8 cellular contexts compared by ENCODE assay signal in genomic region chr10:101570764-101571572, GRCh38. TPM values are rescaled to one million over a fixed set of nuclear protein-coding genes. Genes with fewer than 3 reads are reported as not detected.
DNase-seq lines count a peak whose midpoint lies in the region; ATAC-seq and TF ChIP-seq lines count a peak whose summit lies in the region.

No MANE protein-coding gene starts in this region.

- peaks cover 35 to 45% of the 10 kb centered on the region in 2 experiments for H3K4me1 Mint-ChIP-seq in H9
- H3K4me1 Mint-ChIP-seq in activated naive CD8-positive, alpha-beta T cell treated with anti-CD3 and anti-CD28 coated beads, Interleukin-2, amount 50 U/mL, for 24 hours, result peaks cover 14% of the 10 kb centered on the region

- H2BK12ac ChIP-seq in H9 (ENCODE audit: insufficient read length, low read depth, low read length), result no peak overlapping the region

- H3K79me1 ChIP-seq in H9 (ENCODE audit: insufficient read depth, low read depth, low read length, poor library complexity, severe bottlenecking), result no peaks in the 10 kb centered on the region

- H3K23ac ChIP-seq in H9 (ENCODE audit: insufficient read length, low read depth, low read length), result no peak overlapping the region

- no peak for TF ChIP-seq EP300 in suprapubic skin (IDR thresholded peaks at IDR 0.05)

- H3K4me2 ChIP-seq in H9 (ENCODE audit: insufficient read depth, insufficient read length, low read length), result peak overlapping the region; percentile 82

- H4K5ac ChIP-seq in H9 (ENCODE audit: insufficient read length, low read depth, low read length), result no peak overlapping the region

- H2BK15ac ChIP-seq in H9 (ENCODE audit: low read depth, low read length), result no peak overlapping the region

- H3K9me3 ChIP-seq in H9 (ENCODE audit: control insufficient read depth, low read depth, low read length) (no peaks in the 10 kb centered on the region), iPS-20b (ENCODE audit: insufficient read depth, low read depth, low read length) (0 out of 2 replicates have a peak, but pooled peaks cover 7% of the 10 kb centered on the region), suprapubic skin (no peaks in the 10 kb centered on the region)

- H4K20me1 ChIP-seq in H9 (ENCODE audit: control insufficient read depth, insufficient read depth, insufficient read length), result no peaks in the 10 kb centered on the region

- peak overlapping the region; percentile 68 to 83 for H3K4me3 Mint-ChIP-seq in H9
- H3K4me3 Mint-ChIP-seq in activated naive CD8-positive, alpha-beta T cell treated with anti-CD3 and anti-CD28 coated beads, Interleukin-2, amount 50 U/mL, for 24 hours, result peak overlapping the region; percentile 40

- no peak overlapping the region for H3K14ac ChIP-seq in H9 (ENCODE audit: insufficient read depth, low read length)

- DNase-seq in H9, result no peak
- no peak for DNase-seq in activated naive CD8-positive, alpha-beta T cell treated with anti-CD3 and anti-CD28 coated beads, Interleukin-2, amount 50 U/mL, for 24 hours
- peak in 1 of 2 donors; percentile 68 for DNase-seq in suprapubic skin (ENCODE audit: low spot score in 2 of 2)
- DNase-seq in NCI-H187 treated with DMSO at 0.1 percent for 48 hours (lab: John Stamatoyannopoulos, UW), result no peak

- WGBS in H9 (ENCODE audit: extremely low coverage, insufficient read length, low lambda C conversion rate), result no CpG with 5 or more reads among the region's 22 CpGs
- WGBS in suprapubic skin, result 35% methylated on average over 18 of the region's 22 CpGs

- H3K36me3 Mint-ChIP-seq in H9 (ENCODE audit: insufficient read depth in 1 of 3, low read depth in 3 of 3), result no peaks in the 10 kb centered on the region; a peak in 1 of 7 replicates
- H3K36me3 Mint-ChIP-seq in activated naive CD8-positive, alpha-beta T cell treated with anti-CD3 and anti-CD28 coated beads, Interleukin-2, amount 50 U/mL, for 24 hours (ENCODE audit: low read depth), result no peaks in the 10 kb centered on the region

- H3K4me1 ChIP-seq in ACC112 (ENCODE audit: control insufficient read depth, insufficient read depth, low read length, unreplicated experiment), result peaks cover 6% of the 10 kb centered on the region
- H3K4me1 ChIP-seq in H9 (ENCODE audit: insufficient read depth, low read length), result no peaks in the 10 kb centered on the region
- H3K4me1 ChIP-seq in iPS-20b (ENCODE audit: insufficient read depth, low read length), result peaks cover 6% of the 10 kb centered on the region; the same call in 1 of the 2 replicates
- peaks cover 26% of the 10 kb centered on the region for H3K4me1 ChIP-seq in suprapubic skin

- H3K36me3 ChIP-seq in ACC112 (ENCODE audit: insufficient read depth, low read length) (no peaks in the 10 kb centered on the region), iPS-20b (ENCODE audit: insufficient read depth, low read depth, low read length) (no peaks in the 10 kb centered on the region), suprapubic skin (no peaks in the 10 kb centered on the region)

- no peak overlapping the region for H3K18ac ChIP-seq in H9 (ENCODE audit: insufficient read length, low read depth, low read length)

- H3K27me3 ChIP-seq in ACC112 (ENCODE audit: insufficient read depth, low read length), result peaks cover 40% of the 10 kb centered on the region
- H3K27me3 ChIP-seq in H9 (ENCODE audit: insufficient read depth, low read length), result peaks cover 14% of the 10 kb centered on the region; the same call in 1 of the 2 replicates
- peaks cover 78% of the 10 kb centered on the region for H3K27me3 ChIP-seq in iPS-20b (ENCODE audit: insufficient read depth, low read length)
- H3K27me3 ChIP-seq in suprapubic skin, result peaks cover 40% of the 10 kb centered on the region

- H2BK5ac ChIP-seq in H9 (ENCODE audit: insufficient read length, low read length), result no peak overlapping the region

- no peak overlapping the region for H2AK5ac ChIP-seq in H9 (ENCODE audit: insufficient read length, low read length)

- H3K27me3 Mint-ChIP-seq in H9 (ENCODE audit: low read depth), result peaks cover 76% of the 10 kb centered on the region
- H3K27me3 Mint-ChIP-seq in activated naive CD8-positive, alpha-beta T cell treated with anti-CD3 and anti-CD28 coated beads, Interleukin-2, amount 50 U/mL, for 24 hours, result peaks cover 37% of the 10 kb centered on the region

- H3K27ac ChIP-seq in ACC112 (ENCODE audit: low read depth, low read length) (no peak overlapping the region), H9 (ENCODE audit: insufficient read length, low read depth, low read length) (no peak overlapping the region), iPS-20b (ENCODE audit: low read length) (no peak overlapping the region), suprapubic skin (no peak overlapping the region)

- no peak overlapping the region for H3K9ac ChIP-seq in H9 (ENCODE audit: extremely low read depth, insufficient read length, low read length)
- H3K9ac ChIP-seq in iPS-20b (ENCODE audit: low read depth, low read length), result peak overlapping the region; percentile 58; the same call in 1 of the 2 replicates

- no peak overlapping the region for H3T11ph ChIP-seq in H9 (ENCODE audit: low read length)

- H4K8ac ChIP-seq in H9 (replicated peaks; ENCODE audit: insufficient read length, low read depth, low read length), result no peak overlapping the region

- no peak for ATAC-seq in activated naive CD8-positive, alpha-beta T cell treated with anti-CD3 and anti-CD28 coated beads, Interleukin-2, amount 50 U/mL, for 24 hours
- ATAC-seq in HG03280 (IDR thresholded peaks at IDR 0.05; ENCODE audit: unreplicated experiment), result no peak
- ATAC-seq in GM18870 (IDR thresholded peaks at IDR 0.05; ENCODE audit: unreplicated experiment), result no peak

- H2AFZ ChIP-seq in ACC112 (ENCODE audit: low read length, unreplicated experiment) (peak overlapping the region; percentile 67), H9 (ENCODE audit: low read length) (no peak overlapping the region)

- H3K4me3 ChIP-seq in ACC112 (ENCODE audit: low read depth, low read length) (peak overlapping the region; percentile 83), iPS-20b (ENCODE audit: low read length) (peak overlapping the region; percentile 78), suprapubic skin (peak overlapping the region; percentile 61)

- H2BK20ac ChIP-seq in H9 (ENCODE audit: low read depth, low read length, poor library complexity, severe bottlenecking), result no peak overlapping the region

- peaks cover 16% of the 10 kb centered on the region for H3K23me2 ChIP-seq in H9 (ENCODE audit: insufficient read length, low read depth, low read length, poor library complexity, severe bottlenecking)

- H3K56ac ChIP-seq in H9 (ENCODE audit: insufficient read length, low read depth, low read length), result no peak overlapping the region

- H4K91ac ChIP-seq in H9 (ENCODE audit: insufficient read length, low read depth, low read length), result no peak overlapping the region

- no peak overlapping the region for H3K4ac ChIP-seq in H9 (ENCODE audit: low read depth, low read length)

- no peak overlapping the region for H2BK120ac ChIP-seq in H9 (ENCODE audit: low read depth, low read length, poor library complexity, severe bottlenecking)

- H3K79me2 ChIP-seq in ACC112 (ENCODE audit: control insufficient read depth, insufficient read depth, low read length, unreplicated experiment) (no peaks in the 10 kb centered on the region), H9 (ENCODE audit: insufficient read depth, low read length) (no peaks in the 10 kb centered on the region)

- no peaks in the 10 kb centered on the region; a peak in 1 of 5 replicates for H3K9me3 Mint-ChIP-seq in H9
- no peaks in the 10 kb centered on the region for H3K9me3 Mint-ChIP-seq in activated naive CD8-positive, alpha-beta T cell treated with anti-CD3 and anti-CD28 coated beads, Interleukin-2, amount 50 U/mL, for 24 hours

- H3K27ac Mint-ChIP-seq in H9, result no peak overlapping the region
- H3K27ac Mint-ChIP-seq in activated naive CD8-positive, alpha-beta T cell treated with anti-CD3 and anti-CD28 coated beads, Interleukin-2, amount 50 U/mL, for 24 hours, result no peak overlapping the region

- TF ChIP-seq POLR2A in suprapubic skin (IDR thresholded peaks at IDR 0.05), result no peak

- TF ChIP-seq CTCF in H9 (conservative IDR thresholded peaks at IDR 0.05) (no peak), suprapubic skin (IDR thresholded peaks at IDR 0.05) (no peak)

RNA-seq across cellular contexts. Expression of gene POLL, which starts 17.1 kb away (rescaled TPM):
- total RNA-seq in H9 (2021) (30.4 and 30.8 TPM in 2 replicates), suprapubic skin (10 to 100 TPM; 13.5 to 32.3 (median 20.6) TPM)

RNA-seq across cellular contexts. Expression of gene DPCD, which starts 17.2 kb away (rescaled TPM):
- 20.7 and 21.8 TPM in 2 replicates for total RNA-seq in H9 (2021)
- 10 to 100 TPM in 3 of 4 donors, 1 to 10 TPM in 1; 9.3 to 14.4 (median 11.5) TPM for total RNA-seq in suprapubic skin
